Comparison of ENCODE assay signal across 9 cellular contexts in genomic region chr10:86668297-86669165, GRCh38. TPM values are rescaled to one million over a fixed set of nuclear protein-coding genes. Genes with fewer than 3 reads are reported as not detected.
A peak's percentile ranks its signal among the peaks of the same experiment; 100 is the strongest.
DNase-seq lines count a peak whose midpoint lies in the region; ATAC-seq, FAIRE-seq and TF ChIP-seq lines count a peak whose summit lies in the region.
"Had no signal": no experiment of that assay in that cellular context is flagged by ENCODE, and none has a peak within 500 bp of the region (broad histone marks: within the 10 kb centered on the region; RNA-seq: fewer than 3 reads in every experiment).

Gene LDB3, plus strand, starts transcription at chr10:86668511. Its CDS starts 181 bp downstream, at chr10:86668692.

- no peaks in the 10 kb centered on the region for H3K36me3 ChIP-seq in HUES6 (ENCODE audit: control insufficient read depth, insufficient read depth, low read length)
- H3K36me3 ChIP-seq in GM12878 (ENCODE audit: control insufficient read depth in 2 of 2, insufficient read depth in 2 of 2, low read length in 1 of 2): no peaks in the 10 kb centered on the region
- no peaks in the 10 kb centered on the region for H3K36me3 ChIP-seq in neuronal stem cell (replicated peaks in 1 of 2; ENCODE audit: control insufficient read depth in 2 of 2, insufficient read depth in 2 of 2, low read length in 2 of 2)

- no peaks in the 10 kb centered on the region for H3K4me1 Mint-ChIP-seq in activated CD8-positive, alpha-beta T cell treated with anti-CD3 and anti-CD28 coated beads, Interleukin-2, amount 10 ng/mL, durations not matched to agents 7 days and 5 days (ENCODE audit: low read depth)

- no peaks in the 10 kb centered on the region for H4K20me1 ChIP-seq in GM12878 (ENCODE audit: control insufficient read depth, insufficient read depth)

- peak within 1 kb of the TSS; percentile 2 for H4K91ac ChIP-seq in neuronal stem cell (ENCODE audit: low read depth, low read length, poor library complexity)

- H2BK5ac ChIP-seq in neuronal stem cell (ENCODE audit: low read length): peak within 1 kb of the TSS; percentile 69

- BruUV-seq in GM12878 (replicated peaks; lab: Mats Ljungman, UMichigan): no TSS peak

- H2BK12ac ChIP-seq in neuronal stem cell (ENCODE audit: low read length): peak within 1 kb of the TSS; percentile 91

- H3K27me3 Mint-ChIP-seq in activated CD8-positive, alpha-beta T cell treated with anti-CD3 and anti-CD28 coated beads, Interleukin-2, amount 10 ng/mL, durations not matched to agents 7 days and 5 days (ENCODE audit: low read depth): no peaks in the 10 kb centered on the region

- peak; percentile 50 for ATAC-seq in GM19351 (IDR thresholded peaks at IDR 0.05; ENCODE audit: unreplicated experiment)
- peak; percentile 83 for ATAC-seq in GM12878
- no peak for ATAC-seq in activated CD8-positive, alpha-beta T cell treated with anti-CD3 and anti-CD28 coated beads, Interleukin-2, amount 10 ng/mL, durations not matched to agents 7 days and 5 days
- ATAC-seq in HG02970 (IDR thresholded peaks at IDR 0.05; ENCODE audit: low FRiP score, unreplicated experiment): no peak

- H3K9me3 ChIP-seq in HUES6 (ENCODE audit: control insufficient read depth, insufficient read depth, low read depth, low read length) (no peaks in the 10 kb centered on the region), GM12878 (replicated peaks; ENCODE audit: control insufficient read depth, insufficient read depth, low read length) (no peaks in the 10 kb centered on the region; the same call in 2 of the 3 replicates), neuronal stem cell (replicated peaks in 1 of 2; ENCODE audit: control insufficient read depth in 2 of 2, insufficient read depth in 1 of 2, low read depth in 1 of 2, low read length in 2 of 2) (no peaks in the 10 kb centered on the region)

- DNase-seq in GM12878 (ENCODE audit: low read depth, low spot score) (peak; percentile 25), neuronal stem cell (ENCODE audit: low spot score) (no peak), KG1 (lab: John Stamatoyannopoulos, UW) (no peak), iPS-NIHi7 (ENCODE audit: extremely low spot score) (no peak)
- no peak for DNase-seq in activated CD8-positive, alpha-beta T cell treated with anti-CD3 and anti-CD28 coated beads, Interleukin-2, amount 10 ng/mL, durations not matched to agents 7 days and 5 days

- H3K4me1 ChIP-seq in HUES6 (ENCODE audit: control insufficient read depth, insufficient read depth, low read length) (peaks cover 62% of the 10 kb centered on the region), GM12878 (ENCODE audit: control insufficient read depth, insufficient read depth, low read length) (no peaks in the 10 kb centered on the region), neuronal stem cell (ENCODE audit: control insufficient read depth in 2 of 2, insufficient read depth in 1 of 2, low read depth in 1 of 2, low read length in 2 of 2) (peaks cover 36 to 40% of the 10 kb centered on the region in 2 donors)

- H3K27ac Mint-ChIP-seq in activated CD8-positive, alpha-beta T cell treated with anti-CD3 and anti-CD28 coated beads, Interleukin-2, amount 10 ng/mL, durations not matched to agents 7 days and 5 days: no peak within 1 kb of the TSS
- H3K27ac Mint-ChIP-seq: IgD-negative memory B cell had no signal

- H3K23ac ChIP-seq in neuronal stem cell (ENCODE audit: low read depth, low read length, poor library complexity): peak within 1 kb of the TSS; percentile 58

- H3K4me3 ChIP-seq in HUES6 (ENCODE audit: low read depth, low read length) (no peak within 1 kb of the TSS), GM12878 (no peak within 1 kb of the TSS), neuronal stem cell (ENCODE audit: low read length in 2 of 2) (no peak within 1 kb of the TSS)

- POLR2A ChIA-PET in GM12878 (lab: Charles Lee): no interaction called here
- POLR2A ChIA-PET in activated CD8-positive, alpha-beta T cell treated with anti-CD3 and anti-CD28 coated beads, Interleukin-2, amount 10 ng/mL, durations not matched to agents 7 days and 5 days (lab: Charles Lee): interaction anchor here (0.6 kb wide), 1 partner anchor 233 kb away, joined by 3 read pairs; no protein-coding TSS in a partner anchor

- no peak within 1 kb of the TSS for H3K4ac ChIP-seq in neuronal stem cell (ENCODE audit: low read length)

- SMC1A ChIA-PET in GM12878 (lab: Charles Lee; ENCODE audit: uncharacterized antibody, unreplicated experiment): interaction anchor here (1.0 kb wide), 1 partner anchor 26 kb away, joined by 6 read pairs; no protein-coding TSS in a partner anchor

- TF ChIP-seq CTCF in GM12878 (IDR thresholded peaks at IDR 0.05 in 2 of 3, conservative IDR thresholded peaks at IDR 0.05 in 1 of 3; ENCODE audit: control insufficient read depth in 2 of 3, extremely low read depth in 1 of 3, insufficient read depth in 1 of 3, low read depth in 3 of 3, low read length in 3 of 3): no peak

- no peak for TF ChIP-seq POLR2A in GM12878 (IDR thresholded peaks at IDR 0.05; ENCODE audit: low read depth, low read length)

- no peaks in the 10 kb centered on the region for H3K36me3 Mint-ChIP-seq in activated CD8-positive, alpha-beta T cell treated with anti-CD3 and anti-CD28 coated beads, Interleukin-2, amount 10 ng/mL, durations not matched to agents 7 days and 5 days (ENCODE audit: low read depth)

- H2AK5ac ChIP-seq in neuronal stem cell (ENCODE audit: low read depth, low read length): peak within 1 kb of the TSS; percentile 91

- FAIRE-seq in GM12878 (lab: Jason Lieb, UNC): no peak

- peak within 1 kb of the TSS; percentile 93 for H2BK15ac ChIP-seq in neuronal stem cell (ENCODE audit: low read length)

- peak within 1 kb of the TSS; percentile 74 for H2BK120ac ChIP-seq in neuronal stem cell (ENCODE audit: low read depth, low read length)

- H3K4me3 Mint-ChIP-seq in activated CD8-positive, alpha-beta T cell treated with anti-CD3 and anti-CD28 coated beads, Interleukin-2, amount 10 ng/mL, durations not matched to agents 7 days and 5 days: no peak within 1 kb of the TSS

- TF ChIP-seq EP300 in GM12878 (IDR thresholded peaks at IDR 0.05; ENCODE audit: borderline replicate concordance in 1 of 2, control insufficient read depth in 1 of 2, low read depth in 2 of 2, low read length in 2 of 2): 0 out of 4 replicates have a peak, but pooled peaks of 1 of the 2 experiments have one; percentile 39

- no peak within 1 kb of the TSS for H3K27ac ChIP-seq in HUES6 (ENCODE audit: low read depth, low read length)
- H3K27ac ChIP-seq in GM12878 (ENCODE audit: control insufficient read depth, insufficient read depth): no peak within 1 kb of the TSS
- no peak within 1 kb of the TSS for H3K27ac ChIP-seq in neuronal stem cell (replicated peaks; ENCODE audit: low read length)

- no peak within 1 kb of the TSS for H2AFZ ChIP-seq in GM12878 (ENCODE audit: control insufficient read depth, low read depth, low read length)
- peak within 1 kb of the TSS; percentile 58 for H2AFZ ChIP-seq in neuronal stem cell (ENCODE audit: low read length)

- intact Hi-C loops in GM12878 (cut with micrococcal nuclease; ENCODE audit: unreplicated experiment): loop anchor here (10.0 kb wide), 1 partner anchor 274 kb away; no protein-coding TSS in a partner anchor

- RAD21 ChIA-PET in GM12878 (lab: Charles Lee; ENCODE audit: unreplicated experiment): no interaction called here

- H3K9me3 Mint-ChIP-seq in activated CD8-positive, alpha-beta T cell treated with anti-CD3 and anti-CD28 coated beads, Interleukin-2, amount 10 ng/mL, durations not matched to agents 7 days and 5 days (ENCODE audit: insufficient read depth): no peaks in the 10 kb centered on the region
- H3K9me3 Mint-ChIP-seq: IgD-negative memory B cell had no signal

- peak within 1 kb of the TSS; percentile 88 for H3K18ac ChIP-seq in neuronal stem cell (ENCODE audit: low read length)

- H3K14ac ChIP-seq in neuronal stem cell (ENCODE audit: low read length): peak within 1 kb of the TSS; percentile 85

- no peaks in the 10 kb centered on the region for H3K79me2 ChIP-seq in GM12878 (ENCODE audit: control insufficient read depth, insufficient read depth, low read length)

- peaks cover 2% of the 10 kb centered on the region for H3K79me1 ChIP-seq in neuronal stem cell (ENCODE audit: low read depth, low read length)

- CTCF ChIA-PET in GM12878 (lab: Yijun Ruan, JAX): interaction anchor here (1.1 to 1.3 kb wide), 2 partner anchors 23 to 26 kb away, joined by 3 to 4 read pairs; no protein-coding TSS in a partner anchor
- CTCF ChIA-PET in activated CD8-positive, alpha-beta T cell treated with anti-CD3 and anti-CD28 coated beads, Interleukin-2, amount 10 ng/mL, durations not matched to agents 7 days and 5 days (lab: Charles Lee): no interaction called here

- TF ChIP-seq RAD21 in GM12878 (IDR thresholded peaks at IDR 0.05; ENCODE audit: insufficient read depth, low read depth, low read length): no peak

- H3K4me2 ChIP-seq in GM12878 (ENCODE audit: control insufficient read depth, insufficient read depth) (no peak within 1 kb of the TSS), neuronal stem cell (ENCODE audit: insufficient read depth, low read length, poor library complexity, severe bottlenecking) (peak within 1 kb of the TSS; percentile 36)

- peak within 1 kb of the TSS; percentile 52 for H3K9ac ChIP-seq in HUES6 (ENCODE audit: low read length)
- H3K9ac ChIP-seq in GM12878 (ENCODE audit: control insufficient read depth, insufficient read depth, low read length): no peak within 1 kb of the TSS
- no peak within 1 kb of the TSS for H3K9ac ChIP-seq in neuronal stem cell (ENCODE audit: low read depth, low read length, poor library complexity)

- peak within 1 kb of the TSS; percentile 49 for H4K8ac ChIP-seq in neuronal stem cell (ENCODE audit: low read depth, low read length)

- H3K27me3 ChIP-seq in HUES6 (ENCODE audit: control insufficient read depth, insufficient read depth, low read length) (no peaks in the 10 kb centered on the region), GM12878 (replicated peaks in 1 of 2; ENCODE audit: control insufficient read depth in 2 of 2, insufficient read depth in 2 of 2, low read length in 1 of 2) (no peaks in the 10 kb centered on the region), neuronal stem cell (ENCODE audit: control insufficient read depth in 3 of 3, insufficient read depth in 3 of 3, low read depth in 1 of 3, low read length in 3 of 3) (peaks cover 0 to 59% (median 0%) of the 10 kb centered on the region in 3 experiments)

- 17% methylated on average over 23 of the region's 23 CpGs for WGBS in GM12878 (ENCODE audit: insufficient coverage, insufficient replicate concordance, low lambda C conversion rate, missing lambda C conversion rate)
- WGBS in neuronal stem cell (ENCODE audit: extremely low coverage in 2 of 2, insufficient read length in 2 of 2, insufficient replicate concordance in 1 of 2), 2 donors: no CpG with 5 or more reads among the region's 23 CpGs

- in situ Hi-C loops in GM12878 (cut with MboI): no loop called here

RNA-seq across cellular contexts. Expression of gene LDB3, which starts in this region (rescaled TPM):
- total RNA-seq in GM12878 (2013; cell fraction: nucleolus; rRNA removed): 0.06 TPM in 1 of 2 replicates, not detected in the other
- under 0.01 TPM in 1 of 2 replicates, not detected in the other for total RNA-seq in GM12878 (2014; rRNA removed)
- total RNA-seq in GM12878 (2014; rRNA removed; fragmentation: Illumina TruSeq; extraction: Trizol): 0.04 TPM in 1 of 2 replicates, not detected in the other
- total RNA-seq in GM12878 (2021): 0.05 TPM in 1 of 2 replicates, not detected in the other
- polyA plus RNA-seq in GM12878 (2011; ENCODE audit: low read depth): not detected
- polyA plus RNA-seq in GM12878 (2011; rRNA removed): 0.03 and 0.04 TPM in 2 replicates
- polyA plus RNA-seq in GM12878 (2011; cell fraction: cytosol; rRNA removed): 0.05 and 0.10 TPM in 2 replicates
- 0.04 and 0.06 TPM in 2 replicates for polyA plus RNA-seq in GM12878 (2011; cell fraction: nucleus; rRNA removed)
- polyA plus RNA-seq in GM12878 (2012): 0.05 and 0.11 TPM in 2 replicates
- polyA plus RNA-seq in GM12878 (2014; fragmentation: Illumina TruSeq; extraction: Trizol): 0.03 and 0.04 TPM in 2 replicates
- under 1 TPM; 0.02 to 0.05 TPM for polyA plus RNA-seq in GM12878 (2014; fragmentation: Nextera tagmentation; extraction: Ambion mirVana)
- polyA plus RNA-seq in GM12878 (2014; rRNA removed): 0.03 and 0.05 TPM in 2 replicates
- under 1 TPM; 0.06 to 0.07 TPM for polyA plus RNA-seq in GM12878 (2016; fragmentation: Nextera tagmentation; extraction: Ambion mirVana)
- polyA minus RNA-seq in GM12878 (2011; rRNA and poly(A)+ RNA removed): 0.15 TPM in 1 of 2 replicates, not detected in the other
- not detected in 2 replicates for polyA minus RNA-seq in GM12878 (2011; cell fraction: cytosol; rRNA and poly(A)+ RNA removed)
- not detected in 2 replicates for polyA minus RNA-seq in GM12878 (2011; cell fraction: nucleus; rRNA and poly(A)+ RNA removed)
- polyA plus RNA-seq in neuronal stem cell (2013, experiment 1 of 2): 0.08 TPM
- polyA plus RNA-seq in neuronal stem cell (2013, experiment 2 of 2): 0.11 TPM
- under 1 TPM in 1 of 2 experiments, not detected in 1; 0.05 TPM for total RNA-seq in activated CD8-positive, alpha-beta T cell treated with anti-CD3 and anti-CD28 coated beads, Interleukin-2, amount 10 ng/mL, durations not matched to agents 7 days and 5 days

Comparison
In these comparisons a context has a peak if more than half of its experiments do, and no peak if none do; other contexts are left out.
1. Peak in DNase-seq and ATAC-seq in GM12878; RNA of the gene not detected or under 1 TPM.